8 cellular contexts compared by ENCODE assay signal in genomic region chr19:21141787-21142464, GRCh38. TPM values are rescaled to one million over a fixed set of nuclear protein-coding genes. Genes with fewer than 3 reads are reported as not detected.
DNase-seq lines count a peak whose midpoint lies in the region; ATAC-seq and TF ChIP-seq lines count a peak whose summit lies in the region.

TSS of gene ZNF431 (plus strand) at chr19:21142040. CDS start at chr19:21142184, 144 bp downstream.

- H3K36me3 ChIP-seq in lung (ENCODE audit: control insufficient read depth in 2 of 2, insufficient read depth in 2 of 2, low read length in 2 of 2), result peaks cover 1 to 4% of the 10 kb centered on the region in 2 donors

- TF ChIP-seq CTCF in GM20000 (IDR thresholded peaks at IDR 0.05; ENCODE audit: extremely low read depth, missing control alignments) (no peak), lung (IDR thresholded peaks at IDR 0.05; ENCODE audit: control extremely low read depth, extremely low read depth) (no peak)

- H3K4me3 ChIP-seq in lung, result peak within 1 kb of the TSS; percentile 86

- 0% methylated on average over 23 to 30 of the region's 30 CpGs for WGBS in lung, 2 donors

- H3K27ac ChIP-seq in lung (ENCODE audit: low read depth in 1 of 2, low read length in 1 of 2), result peak within 1 kb of the TSS; percentile 84 to 93

- H3K4me1 ChIP-seq in lung (ENCODE audit: control insufficient read depth in 2 of 2, insufficient read depth in 2 of 2, low read length in 2 of 2), result peaks cover 1 to 2% of the 10 kb centered on the region in 2 donors

- no peaks in the 10 kb centered on the region for H3K9me3 ChIP-seq in lung (ENCODE audit: control insufficient read depth in 2 of 2, insufficient read depth in 1 of 2, low read length in 1 of 2)

- DNase-seq in COLO668 (lab: John Stamatoyannopoulos, UW; ENCODE audit: unreplicated experiment) (peak; percentile 90), GM20000 (ENCODE audit: low spot score) (peak; percentile 81), HT-29 (ENCODE audit: low spot score) (peak; percentile 89), NOMO-1 (lab: John Stamatoyannopoulos, UW; ENCODE audit: unreplicated experiment in 2 of 2) (peak; percentile 92 to 96), lung (ENCODE audit: low spot score) (peak; percentile 95)
- DNase-seq in activated CD8-positive, alpha-beta memory T cell treated with anti-CD3 and anti-CD28 coated beads for 24 hours, result peak; percentile 90
- DNase-seq in effector CD4-positive, alpha-beta T cell, result peak; percentile 84
- peak; percentile 77 to 84 (median 81) for DNase-seq in stimulated activated CD4-positive, alpha-beta T cell treated with anti-CD3 and anti-CD28 coated beads, TNF-alpha, amount 100 ng/mL, for 24 hours (ENCODE audit: low read depth in 3 of 3)

- H3K27me3 ChIP-seq in lung (ENCODE audit: control insufficient read depth, insufficient read depth), result no peaks in the 10 kb centered on the region

- ATAC-seq in lung (ENCODE audit: insufficient read depth, low FRiP score), result peak; percentile 94

RNA-seq across cellular contexts. Expression of gene ZNF431, which starts in this region (rescaled TPM):
- total RNA-seq in HT-29 (2014; rRNA removed; shearing (Covaris generic)), result 4.4 and 5.9 TPM in 2 replicates
- 10 to 100 TPM; 19.4 to 36.2 TPM for total RNA-seq in lung
- 10 to 100 TPM in 1 of 2 donors, 1 to 10 TPM in 1; 3.5 to 19.5 TPM for polyA plus RNA-seq in lung

Comparison
In these comparisons a context has a peak if more than half of its experiments do, and no peak if none do; other contexts are left out.
1. Peak in every context shown above with its lines: DNase-seq, ATAC-seq, H3K4me3 ChIP-seq and H3K27ac ChIP-seq.